Comparison of ENCODE assay signal across 8 cellular contexts in genomic region chr6:31270788-31271640, GRCh38. TPM values are rescaled to one million over a fixed set of nuclear protein-coding genes. Genes with fewer than 3 reads are reported as not detected.
DNase-seq lines count a peak whose midpoint lies in the region; ATAC-seq, FAIRE-seq and TF ChIP-seq lines count a peak whose summit lies in the region.

No MANE protein-coding gene starts in this region.

- in situ Hi-C loops in mammary epithelial cell (cut with MboI; ENCODE audit: low sequenced_read_pairs in 2 of 2), result no loop called here

- FAIRE-seq in kidney (lab: Jason Lieb, UNC), result no peak

- H3K36me3 ChIP-seq in mammary epithelial cell (ENCODE audit: insufficient read depth, low read length) (peaks cover 6% of the 10 kb centered on the region), kidney (ENCODE audit: control insufficient read depth in 1 of 2, insufficient read depth in 2 of 2, low read length in 2 of 2) (peaks cover 0 to 5% of the 10 kb centered on the region in 2 donors)

- H3K4me1 ChIP-seq in mammary epithelial cell (ENCODE audit: insufficient read depth, low read length), result peaks cover 5% of the 10 kb centered on the region
- H3K4me1 ChIP-seq in kidney (ENCODE audit: control insufficient read depth in 1 of 2, insufficient read depth in 1 of 2, low read depth in 1 of 2, low read length in 2 of 2), result peaks cover 4 to 15% of the 10 kb centered on the region in 2 donors

- DNase-seq in SW 1271 (lab: John Stamatoyannopoulos, UW), result peak; percentile 31 to 62
- DNase-seq in mammary epithelial cell, result peak; percentile 63
- peak; percentile 94 for DNase-seq in kidney
- DNase-seq in stimulated activated CD4-positive, alpha-beta T cell treated with anti-CD3 and anti-CD28 coated beads, Interleukin-4, amount 100 ng/mL, for 1 hour, result peak; percentile 72
- no peak for DNase-seq in cortex of kidney (lab: John Stamatoyannopoulos, UW)

- H3K9ac ChIP-seq in mammary epithelial cell (ENCODE audit: insufficient read depth, low read length) (peak overlapping the region; percentile 87), kidney (ENCODE audit: low read length in 2 of 2) (peak overlapping the region; percentile 95 to 97)

- H2AFZ ChIP-seq in mammary epithelial cell (ENCODE audit: low read depth, low read length), result peak overlapping the region; percentile 97

- H3K27ac ChIP-seq in mammary epithelial cell (ENCODE audit: insufficient read depth, low read depth, low read length) (peak overlapping the region; percentile 76), kidney (ENCODE audit: low read depth in 2 of 2, low read length in 2 of 2) (peak overlapping the region; percentile 92 to 97)

- H3K4me3 ChIP-seq in GM08714 (ENCODE audit: low read length), result peak overlapping the region; percentile 97
- peak overlapping the region; percentile 67 to 89 (median 70) for H3K4me3 ChIP-seq in mammary epithelial cell (replicated peaks in 1 of 3; ENCODE audit: insufficient read depth in 1 of 3, low read depth in 2 of 3, low read length in 3 of 3)
- peak overlapping the region; percentile 66 to 78 for H3K4me3 ChIP-seq in kidney (ENCODE audit: low read length in 2 of 2)

- H3K27me3 ChIP-seq in mammary epithelial cell (ENCODE audit: insufficient read depth, low read length), result no peaks in the 10 kb centered on the region

- dilution Hi-C loops in mammary epithelial cell (cut with HindIII; ENCODE audit: low sequenced_read_pairs), result no loop called here

- CTCF ChIA-PET in mammary epithelial cell (lab: Charles Lee; ENCODE audit: low non-redundant PET), result no interaction called here

- H3K9me3 ChIP-seq in mammary epithelial cell (replicated peaks; ENCODE audit: insufficient read depth, low read length), result no peaks in the 10 kb centered on the region
- H3K9me3 ChIP-seq in kidney (ENCODE audit: control insufficient read depth in 1 of 2, low read length in 2 of 2), result no peaks in the 10 kb centered on the region

- peak overlapping the region; percentile 77 for H3K4me2 ChIP-seq in mammary epithelial cell (ENCODE audit: insufficient read depth, low read depth, low read length)

- intact Hi-C loops in mammary epithelial cell (cut with micrococcal nuclease) (loop anchor here (2.0 kb wide), 2 partner anchors 24 to 68 kb away; no protein-coding TSS in a partner anchor), kidney (cut with DNase I) (no loop called here)

- peak; percentile 35 for ATAC-seq in HG02759 (IDR thresholded peaks at IDR 0.05; ENCODE audit: unreplicated experiment)
- ATAC-seq in GM21515 (IDR thresholded peaks at IDR 0.05; ENCODE audit: unreplicated experiment), result no peak

- H4K20me1 ChIP-seq in mammary epithelial cell (ENCODE audit: insufficient read depth, low read length), result no peaks in the 10 kb centered on the region

- BruUV-seq in mammary epithelial cell (replicated peaks; lab: Mats Ljungman, UMichigan), result no TSS peak

- WGBS in mammary epithelial cell (ENCODE audit: low coverage, missing lambda C conversion rate), result 12% methylated on average over 14 of the region's 62 CpGs

- H3K79me2 ChIP-seq in mammary epithelial cell (ENCODE audit: insufficient read depth, low read length), result peaks cover 11% of the 10 kb centered on the region

- TF ChIP-seq CTCF in mammary epithelial cell (conservative IDR thresholded peaks at IDR 0.05 in 1 of 2, IDR thresholded peaks at IDR 0.05 in 1 of 2; ENCODE audit: extremely low read depth in 1 of 2, insufficient read depth in 1 of 2, low read depth in 1 of 2, low read length in 2 of 2) (no peak), kidney (IDR thresholded peaks at IDR 0.05; ENCODE audit: borderline replicate concordance, extremely low read depth, insufficient read depth) (no peak)

RNA-seq across cellular contexts. Expression of gene HLA-C, which starts 0.9 kb away (rescaled TPM):
- 100 to 1,000 TPM in 1 of 2 donors, 10 to 100 TPM in 1; 82.5 to 256 TPM for total RNA-seq in mammary epithelial cell
- 265 TPM for polyA plus RNA-seq in mammary epithelial cell
- polyA minus RNA-seq in mammary epithelial cell, result 171 TPM
- 901 TPM for total RNA-seq in kidney
- 433 TPM for polyA plus RNA-seq in kidney (ENCODE audit: insufficient read depth, low read depth, low replicate concordance)
